14 cellular contexts compared by ENCODE assay signal in genomic region chr6:166325383-166326042, GRCh38.
DNase-seq lines count a peak whose midpoint lies in the region; ATAC-seq lines count a peak whose summit lies in the region.
"Had no signal": no experiment of that assay in that cellular context is flagged by ENCODE, and none has a peak within 500 bp of the region (broad histone marks: within the 10 kb centered on the region; RNA-seq: fewer than 3 reads in every experiment).

No MANE protein-coding gene starts in this region.

- H3K4me3 Mint-ChIP-seq in central memory CD8-positive, alpha-beta T cell: no peak overlapping the region

- no peaks in the 10 kb centered on the region for H3K27me3 Mint-ChIP-seq in central memory CD8-positive, alpha-beta T cell

- ATAC-seq in GM18508 (IDR thresholded peaks at IDR 0.05; ENCODE audit: insufficient read depth, unreplicated experiment) (peak; percentile 61), GM21381 (IDR thresholded peaks at IDR 0.05; ENCODE audit: unreplicated experiment) (peak; percentile 97), HG03060 (IDR thresholded peaks at IDR 0.05; ENCODE audit: low read depth, unreplicated experiment) (peak; percentile 97)
- no peak for ATAC-seq in central memory CD8-positive, alpha-beta T cell (replicated peaks; ENCODE audit: extremely low read depth, poor library complexity, severe bottlenecking)
- ATAC-seq: Panc1, right cardiac atrium had no signal

- no peaks in the 10 kb centered on the region for H3K9me3 Mint-ChIP-seq in central memory CD8-positive, alpha-beta T cell

- no peak for DNase-seq in central memory CD8-positive, alpha-beta T cell (ENCODE audit: low spot score in 2 of 2)
- DNase-seq in AG20443 (ENCODE audit: low spot score) (no peak), amygdala (lab: John Stamatoyannopoulos, UW) (no peak), AG08395 (ENCODE audit: low spot score) (no peak), hippocampal formation (lab: John Stamatoyannopoulos, UW) (no peak)
- DNase-seq: activated T-cell treated with anti-CD3 and anti-CD28 coated beads, Interleukin-2, amount 50 U/mL, for 1 hour; GF-D8; H7; KBM-7; right cardiac atrium had no signal

- peaks cover 31% of the 10 kb centered on the region for H3K4me1 Mint-ChIP-seq in central memory CD8-positive, alpha-beta T cell

- H3K36me3 Mint-ChIP-seq in central memory CD8-positive, alpha-beta T cell (ENCODE audit: insufficient read depth): peaks cover 33% of the 10 kb centered on the region

- H3K27ac Mint-ChIP-seq in central memory CD8-positive, alpha-beta T cell (ENCODE audit: low read depth): peak overlapping the region; percentile 45
